In genomic region chr2:62074233-62074632, GRCh38 we compare ENCODE assay signal across 1 cellular context.
TF ChIP-seq lines count a peak whose summit lies in the region.

No MANE protein-coding gene starts in this region.

TF ChIP-seq in GM23338, 12 proteins besides CTCF, POLR2A, EP300 and RAD21 (continued from another document):
- TF ChIP-seq ZNF462 (CRISPR knock-in tag; IDR thresholded peaks at IDR 0.05) = no peak
- no peak for TF ChIP-seq ETS1 (IDR thresholded peaks at IDR 0.05)
- no peak for TF ChIP-seq EZH2 (IDR thresholded peaks at IDR 0.05; ENCODE audit: low read depth, unreplicated experiment)
- TF ChIP-seq JUNB (IDR thresholded peaks at IDR 0.05; ENCODE audit: unreplicated experiment) = no peak
- no peak for TF ChIP-seq NANOG (IDR thresholded peaks at IDR 0.05; ENCODE audit: borderline replicate concordance)
- no peak for TF ChIP-seq ZNF114 (CRISPR knock-in tag; IDR thresholded peaks at IDR 0.05)
- TF ChIP-seq EZH2phosphoT487 (IDR thresholded peaks at IDR 0.05; ENCODE audit: unreplicated experiment) = no peak
